Comparison of ENCODE assay signal across 14 cellular contexts in genomic region chr7:25578991-25579687, GRCh38.
"Had no signal": no experiment of that assay in that cellular context is flagged by ENCODE, and none has a peak within 500 bp of the region (broad histone marks: within the 10 kb centered on the region; RNA-seq: fewer than 3 reads in every experiment).

No MANE protein-coding gene starts in this region.

- H3K27ac ChIP-seq: coronary artery, neutrophil, tibial artery had no signal

- H3K4me1 ChIP-seq: tibial artery had no signal

- H3K4me3 Mint-ChIP-seq: activated naive CD4-positive, alpha-beta T cell treated with anti-CD3 and anti-CD28 coated beads for 36 hours; naive thymus-derived CD8-positive, alpha-beta T cell; stimulated activated naive B cell treated with anti-CD40 and anti-IgM and Interleukin-4, amounts not matched to agents 10 μg/mL and 1 μg/mL and 100 μg/mL, for 72 hours had no signal

- DNase-seq: activated CD4-positive, alpha-beta T cell treated with anti-CD3 and anti-CD28 coated beads, Interleukin-2, amount 50 U/mL, for 1 hour; activated CD8-positive, alpha-beta memory T cell treated with anti-CD3 and anti-CD28 coated beads for 24 hours; activated naive CD4-positive, alpha-beta T cell treated with anti-CD3 and anti-CD28 coated beads for 36 hours; effector CD4-positive, alpha-beta T cell; head of caudate nucleus; mammary epithelial cell; naive thymus-derived CD8-positive, alpha-beta T cell; retina; stimulated activated CD4-positive, alpha-beta T cell treated with anti-CD3 and anti-CD28 coated beads, Interleukin-4, amount 100 ng/mL, for 1 hour; stimulated activated naive B cell treated with anti-CD40 and anti-IgM and Interleukin-4, amounts not matched to agents 10 μg/mL and 1 μg/mL and 100 μg/mL, for 72 hours; tibial artery had no signal

- H3K27me3 ChIP-seq: tibial artery had no signal

- H3K9me3 ChIP-seq: neutrophil, tibial artery had no signal

- H3K27ac Mint-ChIP-seq: activated naive CD4-positive, alpha-beta T cell treated with anti-CD3 and anti-CD28 coated beads for 36 hours; naive thymus-derived CD8-positive, alpha-beta T cell; stimulated activated naive B cell treated with anti-CD40 and anti-IgM and Interleukin-4, amounts not matched to agents 10 μg/mL and 1 μg/mL and 100 μg/mL, for 72 hours had no signal

- H3K36me3 ChIP-seq: neutrophil, tibial artery had no signal

- H3K4me3 ChIP-seq: coronary artery, tibial artery had no signal

- H3K36me3 Mint-ChIP-seq: naive thymus-derived CD8-positive, alpha-beta T cell; stimulated activated naive B cell treated with anti-CD40 and anti-IgM and Interleukin-4, amounts not matched to agents 10 μg/mL and 1 μg/mL and 100 μg/mL, for 72 hours had no signal

- H3K9me3 Mint-ChIP-seq: activated naive CD4-positive, alpha-beta T cell treated with anti-CD3 and anti-CD28 coated beads for 36 hours; naive thymus-derived CD8-positive, alpha-beta T cell; stimulated activated naive B cell treated with anti-CD40 and anti-IgM and Interleukin-4, amounts not matched to agents 10 μg/mL and 1 μg/mL and 100 μg/mL, for 72 hours had no signal

- H3K4me1 Mint-ChIP-seq: naive thymus-derived CD8-positive, alpha-beta T cell; stimulated activated naive B cell treated with anti-CD40 and anti-IgM and Interleukin-4, amounts not matched to agents 10 μg/mL and 1 μg/mL and 100 μg/mL, for 72 hours had no signal

- FAIRE-seq: frontal cortex had no signal
